8 cellular contexts compared by ENCODE assay signal in the genomic region with DNA sequence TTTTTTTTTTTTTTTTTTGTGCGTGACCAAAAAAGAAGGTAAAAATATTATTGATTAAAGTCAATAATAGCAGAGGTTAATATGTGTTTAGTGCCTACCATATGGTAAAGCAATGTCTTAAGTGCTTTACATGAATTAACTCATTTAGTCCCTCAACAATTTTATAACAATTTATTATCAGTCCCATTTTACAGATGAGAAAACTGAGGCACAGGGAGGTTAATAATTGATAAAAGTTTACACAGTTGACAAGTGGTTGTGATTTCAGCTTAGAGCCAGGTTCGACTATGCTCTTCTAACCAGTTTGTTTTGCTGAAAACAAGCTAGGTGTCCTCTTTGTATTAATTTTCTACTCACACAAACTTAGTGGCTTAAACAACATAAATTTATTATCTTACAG.
"Had no signal": no experiment of that assay in that cellular context is flagged by ENCODE, and none has a peak within 500 bp of the region (broad histone marks: within the 10 kb centered on the region; RNA-seq: fewer than 3 reads in every experiment).

No MANE protein-coding gene starts in this region.

- DNase-seq: GDM1, GF-D8 had no signal

- FAIRE-seq: G401.6, GM12878, GM12891, GM12892, GM18507, GM19239 had no signal

- H3K4me3 ChIP-seq: GM12878 had no signal

- ATAC-seq: GM12878 had no signal
